Comparison of ENCODE assay signal across 26 cellular contexts in the genomic region with DNA sequence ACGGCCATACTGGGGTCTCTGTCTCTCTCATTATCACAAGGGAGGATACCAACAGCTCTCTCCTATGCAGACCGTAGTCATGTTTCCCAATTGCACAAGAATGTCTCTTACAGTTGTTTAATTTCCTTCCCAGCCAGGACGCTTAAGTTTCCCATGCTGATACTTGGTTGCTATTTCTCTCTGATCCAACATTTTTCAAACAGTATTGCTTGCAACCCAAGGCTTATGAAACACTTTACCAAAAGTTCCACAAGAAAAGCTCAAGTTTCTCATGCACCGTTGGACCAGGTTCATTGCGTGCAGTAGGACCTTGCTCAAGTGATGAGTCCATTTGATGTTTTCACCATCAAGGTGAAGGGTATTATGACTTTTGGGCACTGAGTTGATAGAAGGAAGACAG. TPM values are rescaled to one million over a fixed set of nuclear protein-coding genes. Genes with fewer than 3 reads are reported as not detected.
"Had no signal": no experiment of that assay in that cellular context is flagged by ENCODE, and none has a peak within 500 bp of the region (broad histone marks: within the 10 kb centered on the region; RNA-seq: fewer than 3 reads in every experiment).

No MANE protein-coding gene starts in this region.

- H3K9me3 ChIP-seq: ascending aorta, SJCRH30, SK-N-SH had no signal

- H3K27me3 ChIP-seq: ascending aorta, cardiac muscle cell, SJCRH30 had no signal

- ATAC-seq: activated naive CD8-positive, alpha-beta T cell treated with anti-CD3 and anti-CD28 coated beads, Interleukin-2, amount 50 U/mL, for 24 hours; activated T-helper 17 cell treated with anti-CD3 and anti-CD28 coated beads, Interleukin-2, amount 50 U/mL, for 72 hours had no signal

- H3K27ac ChIP-seq: ascending aorta, cardiac muscle cell, SJCRH30, VCaP had no signal

- H3K4me2 ChIP-seq: SK-N-SH had no signal

- H3K4me1 ChIP-seq: ascending aorta, SJCRH30 had no signal

- DNase-seq: activated CD4-positive, alpha-beta memory T cell treated with anti-CD3 and anti-CD28 coated beads, Interleukin-2, amount 10 ng/mL, durations not matched to agents 7 days and 5 days; activated CD4-positive, alpha-beta T cell treated with anti-CD3 and anti-CD28 coated beads, Interleukin-2, amount 10 ng/mL, durations not matched to agents 7 days and 5 days; activated CD4-positive, CD25-positive, alpha-beta regulatory T cell; activated naive CD8-positive, alpha-beta T cell treated with anti-CD3 and anti-CD28 coated beads, Interleukin-2, amount 50 U/mL, for 24 hours; activated T-cell treated with anti-CD3 and anti-CD28 coated beads for 4 hours; activated T-cell treated with anti-CD3 and anti-CD28 coated beads, Interleukin-2, amount 50 U/mL, for 48 hours; amniotic stem cell; cerebellar nuclear complex; Karpas-422; MM.1S; NCI-H1105; NCI-H1436; NCI-H187; NCI-H2081; NCI-H446; NCI-H524; SJCRH30; SK-N-SH; T-helper 1 cell had no signal

- H3K4me3 ChIP-seq: ascending aorta, cardiac muscle cell, SJCRH30 had no signal

- H3K9me2 ChIP-seq: SK-N-SH had no signal

- H3K36me3 ChIP-seq: ascending aorta, cardiac muscle cell, SJCRH30 had no signal

RNA-seq across cellular contexts. Expression of gene GGTLC2, which starts 46.6 kb away (rescaled TPM):
- total RNA-seq: activated CD4-positive, alpha-beta memory T cell treated with anti-CD3 and anti-CD28 coated beads, Interleukin-2, amount 10 ng/mL, durations not matched to agents 7 days and 5 days; activated CD4-positive, alpha-beta T cell treated with anti-CD3 and anti-CD28 coated beads, Interleukin-2, amount 10 ng/mL, durations not matched to agents 7 days and 5 days; activated CD8-positive, alpha-beta memory T cell treated with anti-CD3 and anti-CD28 coated beads for 36 hours; activated T-helper 17 cell treated with anti-CD3 and anti-CD28 coated beads, Interleukin-2, amount 50 U/mL, for 72 hours; ascending aorta; cardiac muscle cell; RPMI7951; SJCRH30; T-helper 2 cell treated with Interferon-gamma antibody and Interleukin-4, amounts not matched to agents 100 ng/mL and 5 ng/mL, for 36 hours had no signal
